Comparison of ENCODE assay signal across 8 cellular contexts in the genomic region with DNA sequence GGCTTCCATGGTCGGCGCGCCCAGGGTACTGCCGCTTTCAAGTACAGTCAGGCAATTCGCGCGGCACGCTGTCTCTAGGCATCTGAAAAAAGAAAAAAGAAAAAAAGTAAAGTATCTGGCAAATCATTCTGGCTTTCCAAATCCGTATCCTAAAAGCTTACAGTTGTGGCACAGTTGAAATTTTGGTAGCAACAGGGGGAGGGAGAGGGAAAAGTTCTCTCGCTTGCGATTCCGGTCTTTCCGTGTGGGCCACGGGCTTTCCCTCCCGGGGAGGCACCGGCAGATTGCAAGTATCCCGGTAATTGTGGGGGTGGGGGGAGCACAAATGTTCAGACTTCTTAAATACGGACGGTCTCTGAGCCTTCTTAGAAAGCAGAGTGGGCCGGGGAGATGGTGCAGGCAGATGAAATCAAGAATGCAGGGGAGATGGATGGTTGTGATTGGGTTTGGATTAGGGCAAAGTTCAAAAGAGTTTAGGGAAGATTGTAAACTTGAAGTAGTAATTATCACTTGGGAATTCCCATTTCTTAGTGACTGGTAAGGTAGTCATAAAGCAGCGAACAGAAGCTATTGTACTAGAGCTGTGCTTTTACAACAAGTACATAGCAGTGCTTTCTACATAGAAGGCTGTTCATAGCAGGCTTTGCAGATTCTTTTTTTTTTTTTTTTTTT. TPM values are rescaled to one million over a fixed set of nuclear protein-coding genes. Genes with fewer than 3 reads are reported as not detected.
A peak's percentile ranks its signal among the peaks of the same experiment; 100 is the strongest.
DNase-seq lines count a peak whose midpoint lies in the region; ATAC-seq and TF ChIP-seq lines count a peak whose summit lies in the region.

No MANE protein-coding gene starts in this region.

- H3K36me3 ChIP-seq in left ventricle myocardium inferior (peaks cover 7% of the 10 kb centered on the region), ascending aorta (peaks cover 0 to 6% of the 10 kb centered on the region in 2 donors), suprapubic skin (no peaks in the 10 kb centered on the region)

- DNase-seq in left ventricle myocardium inferior (no peak), Right ventricle myocardium superior (no peak), ascending aorta (ENCODE audit: low spot score in 2 of 2) (peak in 1 of 2 donors; percentile 68), left kidney (ENCODE audit: low read depth, low spot score) (peak; percentile 32), suprapubic skin (ENCODE audit: low spot score in 2 of 2) (peak in 1 of 2 donors; percentile 79), NCI-H2081 (lab: John Stamatoyannopoulos, UW) (no peak)

- no peak for TF ChIP-seq CTCF in left ventricle myocardium inferior (IDR thresholded peaks at IDR 0.05; ENCODE audit: borderline replicate concordance)
- no peak for TF ChIP-seq CTCF in ascending aorta (IDR thresholded peaks at IDR 0.05)
- TF ChIP-seq CTCF in suprapubic skin (IDR thresholded peaks at IDR 0.05) = no peak

- H3K27me3 ChIP-seq in left ventricle myocardium inferior (ENCODE audit: low read depth) = no peaks in the 10 kb centered on the region
- no peaks in the 10 kb centered on the region for H3K27me3 ChIP-seq in ascending aorta
- peaks cover 17% of the 10 kb centered on the region for H3K27me3 ChIP-seq in suprapubic skin

- H3K9me3 ChIP-seq in left ventricle myocardium inferior (replicated peaks) (no peaks in the 10 kb centered on the region), ascending aorta (no peaks in the 10 kb centered on the region), suprapubic skin (no peaks in the 10 kb centered on the region)

- TF ChIP-seq EP300 in suprapubic skin (IDR thresholded peaks at IDR 0.05) = no peak

- H3K27ac ChIP-seq in left ventricle myocardium inferior (replicated peaks) (peak overlapping the region; percentile 97), ascending aorta (peak overlapping the region; percentile 92 to 93), suprapubic skin (peak overlapping the region; percentile 85)

- H3K4me1 ChIP-seq in left ventricle myocardium inferior (peaks cover 88% of the 10 kb centered on the region), ascending aorta (no peaks in the 10 kb centered on the region), suprapubic skin (peaks cover 48% of the 10 kb centered on the region)

- H3K4me3 ChIP-seq in left ventricle myocardium inferior = peak overlapping the region; percentile 87
- peak overlapping the region; percentile 88 to 90 for H3K4me3 ChIP-seq in ascending aorta
- peak overlapping the region; percentile 73 for H3K4me3 ChIP-seq in suprapubic skin

- ATAC-seq in Right ventricle myocardium superior (ENCODE audit: poor library complexity) = no peak
- no peak for ATAC-seq in HG02759 (IDR thresholded peaks at IDR 0.05; ENCODE audit: unreplicated experiment)
- no peak for ATAC-seq in HG03457 (IDR thresholded peaks at IDR 0.05; ENCODE audit: unreplicated experiment)

- no peak for TF ChIP-seq POLR2A in suprapubic skin (IDR thresholded peaks at IDR 0.05)

- 6% methylated on average over 21 of the region's 21 CpGs for WGBS in suprapubic skin

- intact Hi-C loops in left ventricle myocardium inferior (cut with micrococcal nuclease) = loop anchor here (2.0 to 5.0 kb wide), 2 partner anchors 19 to 169 kb away; no protein-coding TSS in a partner anchor
- intact Hi-C loops in Right ventricle myocardium superior (cut with DNase I) = loop anchor here (5.0 to 10.0 kb wide), 2 partner anchors 251 to 324 kb away; no protein-coding TSS in a partner anchor
- intact Hi-C loops in ascending aorta (cut with DNase I) = loop anchor here (2.0 to 10.0 kb wide), 6 partner anchors 17 to 891 kb away; a partner anchor contains a TSS

RNA-seq across cellular contexts. Expression of a gene that starts 1.2 kb away (rescaled TPM):
- total RNA-seq in left ventricle myocardium inferior = 16.6 TPM
- 6.0 TPM for total RNA-seq in Right ventricle myocardium superior
- total RNA-seq in ascending aorta = 95.8 TPM
- 10 to 100 TPM in 2 of 4 donors, 1 to 10 TPM in 2; 6.6 to 16.7 (median 10.2) TPM for total RNA-seq in suprapubic skin
